Comparison of ENCODE assay signal across 1 cellular context in genomic region chr22:36413022-36413770, GRCh38.
TF ChIP-seq lines count a peak whose summit lies in the region.

No MANE protein-coding gene starts in this region.

TF ChIP-seq in H1, 55 proteins besides CTCF, POLR2A, EP300 and RAD21 (continued from another document):
- TF ChIP-seq, protein P1, sequence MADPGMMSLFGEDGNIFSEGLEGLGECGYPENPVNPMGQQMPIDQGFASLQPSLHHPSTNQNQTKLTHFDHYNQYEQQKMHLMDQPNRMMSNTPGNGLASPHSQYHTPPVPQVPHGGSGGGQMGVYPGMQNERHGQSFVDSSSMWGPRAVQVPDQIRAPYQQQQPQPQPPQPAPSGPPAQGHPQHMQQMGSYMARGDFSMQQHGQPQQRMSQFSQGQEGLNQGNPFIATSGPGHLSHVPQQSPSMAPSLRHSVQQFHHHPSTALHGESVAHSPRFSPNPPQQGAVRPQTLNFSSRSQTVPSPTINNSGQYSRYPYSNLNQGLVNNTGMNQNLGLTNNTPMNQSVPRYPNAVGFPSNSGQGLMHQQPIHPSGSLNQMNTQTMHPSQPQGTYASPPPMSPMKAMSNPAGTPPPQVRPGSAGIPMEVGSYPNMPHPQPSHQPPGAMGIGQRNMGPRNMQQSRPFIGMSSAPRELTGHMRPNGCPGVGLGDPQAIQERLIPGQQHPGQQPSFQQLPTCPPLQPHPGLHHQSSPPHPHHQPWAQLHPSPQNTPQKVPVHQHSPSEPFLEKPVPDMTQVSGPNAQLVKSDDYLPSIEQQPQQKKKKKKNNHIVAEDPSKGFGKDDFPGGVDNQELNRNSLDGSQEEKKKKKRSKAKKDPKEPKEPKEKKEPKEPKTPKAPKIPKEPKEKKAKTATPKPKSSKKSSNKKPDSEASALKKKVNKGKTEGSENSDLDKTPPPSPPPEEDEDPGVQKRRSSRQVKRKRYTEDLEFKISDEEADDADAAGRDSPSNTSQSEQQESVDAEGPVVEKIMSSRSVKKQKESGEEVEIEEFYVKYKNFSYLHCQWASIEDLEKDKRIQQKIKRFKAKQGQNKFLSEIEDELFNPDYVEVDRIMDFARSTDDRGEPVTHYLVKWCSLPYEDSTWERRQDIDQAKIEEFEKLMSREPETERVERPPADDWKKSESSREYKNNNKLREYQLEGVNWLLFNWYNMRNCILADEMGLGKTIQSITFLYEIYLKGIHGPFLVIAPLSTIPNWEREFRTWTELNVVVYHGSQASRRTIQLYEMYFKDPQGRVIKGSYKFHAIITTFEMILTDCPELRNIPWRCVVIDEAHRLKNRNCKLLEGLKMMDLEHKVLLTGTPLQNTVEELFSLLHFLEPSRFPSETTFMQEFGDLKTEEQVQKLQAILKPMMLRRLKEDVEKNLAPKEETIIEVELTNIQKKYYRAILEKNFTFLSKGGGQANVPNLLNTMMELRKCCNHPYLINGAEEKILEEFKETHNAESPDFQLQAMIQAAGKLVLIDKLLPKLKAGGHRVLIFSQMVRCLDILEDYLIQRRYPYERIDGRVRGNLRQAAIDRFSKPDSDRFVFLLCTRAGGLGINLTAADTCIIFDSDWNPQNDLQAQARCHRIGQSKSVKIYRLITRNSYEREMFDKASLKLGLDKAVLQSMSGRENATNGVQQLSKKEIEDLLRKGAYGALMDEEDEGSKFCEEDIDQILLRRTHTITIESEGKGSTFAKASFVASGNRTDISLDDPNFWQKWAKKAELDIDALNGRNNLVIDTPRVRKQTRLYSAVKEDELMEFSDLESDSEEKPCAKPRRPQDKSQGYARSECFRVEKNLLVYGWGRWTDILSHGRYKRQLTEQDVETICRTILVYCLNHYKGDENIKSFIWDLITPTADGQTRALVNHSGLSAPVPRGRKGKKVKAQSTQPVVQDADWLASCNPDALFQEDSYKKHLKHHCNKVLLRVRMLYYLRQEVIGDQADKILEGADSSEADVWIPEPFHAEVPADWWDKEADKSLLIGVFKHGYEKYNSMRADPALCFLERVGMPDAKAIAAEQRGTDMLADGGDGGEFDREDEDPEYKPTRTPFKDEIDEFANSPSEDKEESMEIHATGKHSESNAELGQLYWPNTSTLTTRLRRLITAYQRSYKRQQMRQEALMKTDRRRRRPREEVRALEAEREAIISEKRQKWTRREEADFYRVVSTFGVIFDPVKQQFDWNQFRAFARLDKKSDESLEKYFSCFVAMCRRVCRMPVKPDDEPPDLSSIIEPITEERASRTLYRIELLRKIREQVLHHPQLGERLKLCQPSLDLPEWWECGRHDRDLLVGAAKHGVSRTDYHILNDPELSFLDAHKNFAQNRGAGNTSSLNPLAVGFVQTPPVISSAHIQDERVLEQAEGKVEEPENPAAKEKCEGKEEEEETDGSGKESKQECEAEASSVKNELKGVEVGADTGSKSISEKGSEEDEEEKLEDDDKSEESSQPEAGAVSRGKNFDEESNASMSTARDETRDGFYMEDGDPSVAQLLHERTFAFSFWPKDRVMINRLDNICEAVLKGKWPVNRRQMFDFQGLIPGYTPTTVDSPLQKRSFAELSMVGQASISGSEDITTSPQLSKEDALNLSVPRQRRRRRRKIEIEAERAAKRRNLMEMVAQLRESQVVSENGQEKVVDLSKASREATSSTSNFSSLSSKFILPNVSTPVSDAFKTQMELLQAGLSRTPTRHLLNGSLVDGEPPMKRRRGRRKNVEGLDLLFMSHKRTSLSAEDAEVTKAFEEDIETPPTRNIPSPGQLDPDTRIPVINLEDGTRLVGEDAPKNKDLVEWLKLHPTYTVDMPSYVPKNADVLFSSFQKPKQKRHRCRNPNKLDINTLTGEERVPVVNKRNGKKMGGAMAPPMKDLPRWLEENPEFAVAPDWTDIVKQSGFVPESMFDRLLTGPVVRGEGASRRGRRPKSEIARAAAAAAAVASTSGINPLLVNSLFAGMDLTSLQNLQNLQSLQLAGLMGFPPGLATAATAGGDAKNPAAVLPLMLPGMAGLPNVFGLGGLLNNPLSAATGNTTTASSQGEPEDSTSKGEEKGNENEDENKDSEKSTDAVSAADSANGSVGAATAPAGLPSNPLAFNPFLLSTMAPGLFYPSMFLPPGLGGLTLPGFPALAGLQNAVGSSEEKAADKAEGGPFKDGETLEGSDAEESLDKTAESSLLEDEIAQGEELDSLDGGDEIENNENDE (IDR thresholded peaks at IDR 0.05; ENCODE audit: insufficient replicate concordance, low read length), result no peak
- TF ChIP-seq ASH2L (IDR thresholded peaks at IDR 0.05; ENCODE audit: low read length) (no peak), GTF2F1 (IDR thresholded peaks at IDR 0.05; ENCODE audit: borderline replicate concordance, low read depth, low read length) (no peak)
